14 cellular contexts compared by ENCODE assay signal in the genomic region with DNA sequence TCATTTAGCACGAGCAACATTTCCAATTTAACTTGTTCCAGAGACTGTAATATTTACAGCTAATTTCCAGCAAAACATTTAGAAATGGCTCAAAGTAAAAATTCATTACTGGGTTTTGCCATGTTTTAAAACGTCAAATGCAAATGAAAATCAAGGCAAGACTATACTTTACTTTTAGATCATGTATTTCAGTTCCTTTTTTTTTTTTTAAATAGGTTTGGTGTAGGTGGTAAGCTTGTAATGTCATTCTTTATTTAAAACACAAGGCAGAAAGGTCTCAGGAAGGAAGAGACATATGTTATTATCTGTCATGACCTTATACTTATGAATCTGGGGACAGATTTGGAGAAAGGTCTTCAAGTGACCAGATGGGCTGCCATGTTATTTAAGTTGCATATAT. TPM values are rescaled to one million over a fixed set of nuclear protein-coding genes. Genes with fewer than 3 reads are reported as not detected.
DNase-seq lines count a peak whose midpoint lies in the region; ATAC-seq and TF ChIP-seq lines count a peak whose summit lies in the region.
"Had no signal": no experiment of that assay in that cellular context is flagged by ENCODE, and none has a peak within 500 bp of the region (broad histone marks: within the 10 kb centered on the region; RNA-seq: fewer than 3 reads in every experiment).

No MANE protein-coding gene starts in this region.

- POLR2A ChIA-PET in WTC11 (lab: Charles Lee) = no interaction called here

- CTCF ChIA-PET in WTC11 (lab: Charles Lee) = no interaction called here

- H3K4me1 Mint-ChIP-seq in WTC11 = peaks cover 39% of the 10 kb centered on the region
- H3K4me1 Mint-ChIP-seq: activated CD4-positive, alpha-beta T cell treated with anti-CD3 and anti-CD28 coated beads, Interleukin-2, amount 10 ng/mL, durations not matched to agents 24 days and 14 days had no signal

- H3K36me3 Mint-ChIP-seq in WTC11 = no peaks in the 10 kb centered on the region
- H3K36me3 Mint-ChIP-seq: IgD-negative memory B cell had no signal

- DNase-seq in GM13976 (ENCODE audit: low spot score) (peak; percentile 12), Right ventricle myocardium inferior (ENCODE audit: missing footprints) (no peak), WTC11 (ENCODE audit: low spot score) (no peak), EL (no peak), ACHN (no peak)
- DNase-seq: activated CD4-positive, alpha-beta T cell treated with anti-CD3 and anti-CD28 coated beads, Interleukin-2, amount 10 ng/mL, durations not matched to agents 24 days and 14 days; DMS153; NCI-H1694; stimulated activated CD4-positive, alpha-beta T cell treated with anti-CD3 and anti-CD28 coated beads, Interleukin-2, amount 100 ng/mL, for 24 hours; T-helper 1 cell had no signal

- no peaks in the 10 kb centered on the region for H3K9me3 Mint-ChIP-seq in WTC11
- H3K9me3 Mint-ChIP-seq: activated CD4-positive, alpha-beta T cell treated with anti-CD3 and anti-CD28 coated beads, Interleukin-2, amount 10 ng/mL, durations not matched to agents 24 days and 14 days; IgD-negative memory B cell had no signal

- TF ChIP-seq CTCF in GM13976 (IDR thresholded peaks at IDR 0.05; ENCODE audit: borderline replicate concordance, control extremely low read depth, extremely low read depth, insufficient read depth, missing control alignments) = no peak
- no peak for TF ChIP-seq CTCF in WTC11 (IDR thresholded peaks at IDR 0.05)

- in situ Hi-C loops in GM13976 (cut with MboI; ENCODE audit: low sequenced_read_pairs, unreplicated experiment) = no loop called here
- in situ Hi-C loops in ACHN (cut with HindIII; ENCODE audit: low pct_ligation_motif_present, low pct_unique_long_range_greater_than_20kb, low sequenced_read_pairs) = no loop called here

- H3K4me3 Mint-ChIP-seq in WTC11 = no peak overlapping the region
- H3K4me3 Mint-ChIP-seq: activated CD4-positive, alpha-beta T cell treated with anti-CD3 and anti-CD28 coated beads, Interleukin-2, amount 10 ng/mL, durations not matched to agents 24 days and 14 days; IgD-negative memory B cell had no signal

- intact Hi-C loops in Right ventricle myocardium inferior (cut with DNase I) = no loop called here

- no peaks in the 10 kb centered on the region for H3K27me3 Mint-ChIP-seq in WTC11 (ENCODE audit: low read depth)
- H3K27me3 Mint-ChIP-seq: IgD-negative memory B cell had no signal

- peak; percentile 77 for ATAC-seq in GM19455 (IDR thresholded peaks at IDR 0.05; ENCODE audit: unreplicated experiment)
- ATAC-seq in HG02852 (IDR thresholded peaks at IDR 0.05; ENCODE audit: unreplicated experiment) = peak; percentile 69
- peak; percentile 66 for ATAC-seq in HG03575 (IDR thresholded peaks at IDR 0.05; ENCODE audit: extremely low read depth, insufficient number of reproducible peaks, low FRiP score, unreplicated experiment)
- no peak for ATAC-seq in Right ventricle myocardium inferior
- ATAC-seq in WTC11 = no peak

- H3K27ac Mint-ChIP-seq in WTC11 = no peak overlapping the region
- H3K27ac Mint-ChIP-seq: activated CD4-positive, alpha-beta T cell treated with anti-CD3 and anti-CD28 coated beads, Interleukin-2, amount 10 ng/mL, durations not matched to agents 24 days and 14 days; IgD-negative memory B cell had no signal

TF ChIP-seq in WTC11, 78 proteins besides CTCF, POLR2A, EP300 and RAD21:
- TF ChIP-seq ZNF671 (CRISPR knock-in tag; IDR thresholded peaks at IDR 0.05) (no peak), IRF2 (CRISPR knock-in tag; IDR thresholded peaks at IDR 0.05; ENCODE audit: borderline replicate concordance, low read depth) (no peak), SP1 (CRISPR knock-in tag; conservative IDR thresholded peaks at IDR 0.05) (no peak), AFF4 (CRISPR knock-in tag; IDR thresholded peaks at IDR 0.05; ENCODE audit: borderline replicate concordance) (no peak), ZNF532 (CRISPR knock-in tag; IDR thresholded peaks at IDR 0.05; ENCODE audit: borderline replicate concordance) (no peak), ZNF263 (CRISPR knock-in tag; IDR thresholded peaks at IDR 0.05; ENCODE audit: low read depth) (no peak), ETV6 (CRISPR knock-in tag; IDR thresholded peaks at IDR 0.05) (no peak), ATF1 (CRISPR knock-in tag; IDR thresholded peaks at IDR 0.05) (no peak)

RNA-seq across cellular contexts. Expression of gene GRIP1, which starts 54.1 kb away (rescaled TPM):
- total RNA-seq in Right ventricle myocardium inferior (5.4 TPM), WTC11 (2021) (16.7 to 29.0 TPM (median 22.5 TPM) in 3 replicates)

Comparison
In these comparisons a context has a peak if more than half of its experiments do, and no peak if none do; other contexts are left out.
1. ATAC-seq: peak in GM19455 (single experiment), HG02852 (single experiment) and HG03575 (single experiment); none in Right ventricle myocardium inferior (single experiment) and WTC11 (single experiment).